Comparison of ENCODE assay signal across 8 cellular contexts in genomic region chr10:93496322-93497041, GRCh38. TPM values are rescaled to one million over a fixed set of nuclear protein-coding genes. Genes with fewer than 3 reads are reported as not detected.
DNase-seq lines count a peak whose midpoint lies in the region; ATAC-seq and TF ChIP-seq lines count a peak whose summit lies in the region.

TSS of gene CEP55 (plus strand) at chr10:93496612. CDS start at chr10:93500052, 3,440 bp downstream.

- H3K27me3 ChIP-seq in liver (ENCODE audit: control insufficient read depth in 4 of 4, insufficient read depth in 4 of 4, low read length in 3 of 4), result no peaks in the 10 kb centered on the region

- CTCF ChIA-PET in activated CD4-positive, alpha-beta T cell treated with anti-CD3 and anti-CD28 coated beads, Interleukin-2, amount 10 ng/mL, durations not matched to agents 7 days and 5 days (lab: Charles Lee), result interaction anchor here (0.9 to 2.1 kb wide), 8 partner anchors 9 to 125 kb away, joined by 4 to 24 read pairs (median 6); partner anchors contain the start of gene MYOF

- H3K9me3 Mint-ChIP-seq in activated CD4-positive, alpha-beta T cell treated with anti-CD3 and anti-CD28 coated beads, Interleukin-2, amount 10 ng/mL, durations not matched to agents 7 days and 5 days, result no peaks in the 10 kb centered on the region

- H3K4me3 ChIP-seq in liver (ENCODE audit: low read depth in 1 of 3, low read length in 3 of 3), result peak within 1 kb of the TSS; percentile 62 to 80 (median 69)

- no peak within 1 kb of the TSS for H3K27ac ChIP-seq in liver (ENCODE audit: low read depth in 1 of 2, low read length in 2 of 2)

- POLR2A ChIA-PET in activated CD4-positive, alpha-beta T cell treated with anti-CD3 and anti-CD28 coated beads, Interleukin-2, amount 10 ng/mL, durations not matched to agents 7 days and 5 days (lab: Charles Lee), result interaction anchor here (0.6 to 0.8 kb wide), 2 partner anchors 11 to 206 kb away, joined by 3 read pairs; partner anchors contain the start of gene FRA10AC1

- H3K4me1 ChIP-seq in liver (ENCODE audit: control insufficient read depth in 4 of 4, insufficient read depth in 4 of 4, low read length in 3 of 4), result peaks cover 3 to 13% (median 8%) of the 10 kb centered on the region in 4 donors

- TF ChIP-seq CTCF in liver (IDR thresholded peaks at IDR 0.05; ENCODE audit: low read depth, low read length, missing input control), result no peak

- no peaks in the 10 kb centered on the region for H3K36me3 ChIP-seq in liver (ENCODE audit: control insufficient read depth in 4 of 4, insufficient read depth in 3 of 4, low read depth in 1 of 4, low read length in 3 of 4)

- H3K27ac Mint-ChIP-seq in activated CD4-positive, alpha-beta T cell treated with anti-CD3 and anti-CD28 coated beads, Interleukin-2, amount 10 ng/mL, durations not matched to agents 7 days and 5 days, result peak within 1 kb of the TSS; percentile 96

- H3K9ac ChIP-seq in liver (ENCODE audit: low read depth in 1 of 2, low read length in 2 of 2), result peak within 1 kb of the TSS in 1 of 2 donors; percentile 3

- TF ChIP-seq RAD21 in liver (IDR thresholded peaks at IDR 0.05), result no peak

- H3K36me3 Mint-ChIP-seq in activated CD4-positive, alpha-beta T cell treated with anti-CD3 and anti-CD28 coated beads, Interleukin-2, amount 10 ng/mL, durations not matched to agents 7 days and 5 days (ENCODE audit: low read depth), result peaks cover 24% of the 10 kb centered on the region

- 2% methylated on average over 68 of the region's 68 CpGs for WGBS in liver

- no peaks in the 10 kb centered on the region for H3K9me3 ChIP-seq in liver (ENCODE audit: control insufficient read depth in 4 of 4, low read length in 3 of 4)

- DNase-seq in C1 segment of cervical spinal cord (lab: John Stamatoyannopoulos, UW), result peak; percentile 24 to 93 (median 82)
- peak; percentile 93 for DNase-seq in NCI-H748 (lab: John Stamatoyannopoulos, UW; ENCODE audit: unreplicated experiment)
- DNase-seq in activated CD4-positive, alpha-beta T cell treated with anti-CD3 and anti-CD28 coated beads, Interleukin-2, amount 10 ng/mL, durations not matched to agents 7 days and 5 days, result peak; percentile 97
- peak; percentile 96 for DNase-seq in dermis blood vessel endothelial cell
- peak; percentile 94 for DNase-seq in stimulated activated CD4-positive, alpha-beta T cell treated with anti-CD3 and anti-CD28 coated beads, Interleukin-4, amount 100 ng/mL, for 1 hour

- no peaks in the 10 kb centered on the region for H3K27me3 Mint-ChIP-seq in activated CD4-positive, alpha-beta T cell treated with anti-CD3 and anti-CD28 coated beads, Interleukin-2, amount 10 ng/mL, durations not matched to agents 7 days and 5 days

- H3K4me1 Mint-ChIP-seq in activated CD4-positive, alpha-beta T cell treated with anti-CD3 and anti-CD28 coated beads, Interleukin-2, amount 10 ng/mL, durations not matched to agents 7 days and 5 days, result peaks cover 45% of the 10 kb centered on the region

- peak; percentile 98 for ATAC-seq in GM19372 (IDR thresholded peaks at IDR 0.05; ENCODE audit: low read depth, unreplicated experiment)
- peak; percentile 98 for ATAC-seq in HG03521 (IDR thresholded peaks at IDR 0.05; ENCODE audit: unreplicated experiment)

- H3K4me3 Mint-ChIP-seq in activated CD4-positive, alpha-beta T cell treated with anti-CD3 and anti-CD28 coated beads, Interleukin-2, amount 10 ng/mL, durations not matched to agents 7 days and 5 days, result peak within 1 kb of the TSS; percentile 95

TF ChIP-seq in liver, 16 proteins besides CTCF, POLR2A, EP300 and RAD21:
- TF ChIP-seq GABPA (IDR thresholded peaks at IDR 0.05 in 1 of 2, conservative IDR thresholded peaks at IDR 0.05 in 1 of 2) (peak in 1 of 2 donors; percentile 81), SP1 (IDR thresholded peaks at IDR 0.05) (peak; percentile 55), FOXA1 (IDR thresholded peaks at IDR 0.05) (no peak)
TF ChIP-seq in liver: peak in this region for 2.

RNA-seq across cellular contexts. Expression of gene CEP55, which starts in this region (rescaled TPM):
- total RNA-seq in activated CD4-positive, alpha-beta T cell treated with anti-CD3 and anti-CD28 coated beads, Interleukin-2, amount 10 ng/mL, durations not matched to agents 7 days and 5 days, result 10 to 100 TPM; 77.5 to 92.3 TPM
- 18.9 and 100 TPM in 2 replicates for total RNA-seq in dermis blood vessel endothelial cell
- 1 to 10 TPM in 1 of 2 donors, under 1 TPM in 1; under 0.01 to 4.1 TPM for total RNA-seq in liver
- under 1 TPM; 0.10 to 0.82 TPM for polyA plus RNA-seq in liver
